In the genomic region with DNA sequence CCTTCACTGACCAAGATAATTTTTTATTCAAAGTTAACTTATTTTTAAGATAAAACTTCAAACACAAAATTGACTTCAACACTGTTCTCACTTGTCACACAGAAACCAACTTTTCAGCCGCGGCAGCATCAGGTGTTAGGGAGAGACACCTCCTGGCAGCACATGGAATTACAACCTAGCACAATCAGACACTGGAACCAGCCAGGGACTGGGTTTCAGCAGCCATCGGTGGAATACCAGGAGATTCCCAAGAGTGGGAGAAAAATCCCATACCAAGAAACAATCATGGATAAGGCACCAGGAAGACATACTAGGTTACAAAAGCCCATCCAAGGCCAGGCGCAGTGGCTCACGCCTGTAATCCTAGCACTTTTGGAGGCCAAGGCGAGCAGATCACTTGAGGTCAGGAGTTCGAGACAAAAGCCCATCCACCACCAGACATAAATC, we compare ENCODE assay signal across 1 cellular context.
TF ChIP-seq lines count a peak whose summit lies in the region.

No MANE protein-coding gene starts in this region.

TF ChIP-seq in HepG2, 621 proteins besides CTCF, POLR2A, EP300 and RAD21 (continued from another document):
- TF ChIP-seq, protein P1, sequence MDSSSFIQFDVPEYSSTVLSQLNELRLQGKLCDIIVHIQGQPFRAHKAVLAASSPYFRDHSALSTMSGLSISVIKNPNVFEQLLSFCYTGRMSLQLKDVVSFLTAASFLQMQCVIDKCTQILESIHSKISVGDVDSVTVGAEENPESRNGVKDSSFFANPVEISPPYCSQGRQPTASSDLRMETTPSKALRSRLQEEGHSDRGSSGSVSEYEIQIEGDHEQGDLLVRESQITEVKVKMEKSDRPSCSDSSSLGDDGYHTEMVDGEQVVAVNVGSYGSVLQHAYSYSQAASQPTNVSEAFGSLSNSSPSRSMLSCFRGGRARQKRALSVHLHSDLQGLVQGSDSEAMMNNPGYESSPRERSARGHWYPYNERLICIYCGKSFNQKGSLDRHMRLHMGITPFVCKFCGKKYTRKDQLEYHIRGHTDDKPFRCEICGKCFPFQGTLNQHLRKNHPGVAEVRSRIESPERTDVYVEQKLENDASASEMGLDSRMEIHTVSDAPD (CRISPR knock-in tag; IDR thresholded peaks at IDR 0.05): no peak
- TF ChIP-seq SYNCRIP (IDR thresholded peaks at IDR 0.05; ENCODE audit: insufficient read depth, low read depth, low read length) (no peak), ZNF678 (CRISPR knock-in tag; IDR thresholded peaks at IDR 0.05) (no peak)
- TF ChIP-seq, protein P2, sequence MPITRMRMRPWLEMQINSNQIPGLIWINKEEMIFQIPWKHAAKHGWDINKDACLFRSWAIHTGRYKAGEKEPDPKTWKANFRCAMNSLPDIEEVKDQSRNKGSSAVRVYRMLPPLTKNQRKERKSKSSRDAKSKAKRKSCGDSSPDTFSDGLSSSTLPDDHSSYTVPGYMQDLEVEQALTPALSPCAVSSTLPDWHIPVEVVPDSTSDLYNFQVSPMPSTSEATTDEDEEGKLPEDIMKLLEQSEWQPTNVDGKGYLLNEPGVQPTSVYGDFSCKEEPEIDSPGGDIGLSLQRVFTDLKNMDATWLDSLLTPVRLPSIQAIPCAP (CRISPR knock-in tag; IDR thresholded peaks at IDR 0.05; ENCODE audit: low read depth): no peak
